1 cellular context compared by ENCODE assay signal in genomic region chr1:166166701-166167394, GRCh38.
TF ChIP-seq lines count a peak whose summit lies in the region.

Gene FAM78B, minus strand, starts transcription at chr1:166167001. Its CDS starts 753 bp downstream, at chr1:166166248.

TF ChIP-seq in K562, 482 proteins besides CTCF, POLR2A, EP300 and RAD21 (continued from another document):
- TF ChIP-seq ZNF639 (CRISPR knock-in tag; conservative IDR thresholded peaks at IDR 0.05 in 1 of 2, IDR thresholded peaks at IDR 0.05 in 1 of 2): peak in 1 of 2 experiments; percentile 48; a peak in 1 of 4 replicates
- peak; percentile 48 for TF ChIP-seq NEUROD1 (IDR thresholded peaks at IDR 0.05; ENCODE audit: borderline replicate concordance, low read depth, low read length, partially characterized antibody)
- peak; percentile 49 for TF ChIP-seq RBBP5 (IDR thresholded peaks at IDR 0.05; ENCODE audit: borderline replicate concordance, insufficient read depth, low read length, poor library complexity, severe bottlenecking)
- TF ChIP-seq ZFP1 (CRISPR knock-in tag; IDR thresholded peaks at IDR 0.05): no peak
- TF ChIP-seq SIN3B (IDR thresholded peaks at IDR 0.05; ENCODE audit: low read depth): peak; percentile 59; the same call in 1 of the 2 replicates
- TF ChIP-seq PHF8 (IDR thresholded peaks at IDR 0.05; ENCODE audit: borderline replicate concordance, low read length): peak; percentile 34; the same call in 1 of the 2 replicates
- TF ChIP-seq POLR2G (IDR thresholded peaks at IDR 0.05; ENCODE audit: low read depth, low read length): peak; percentile 40; the same call in 1 of the 2 replicates
- peak; percentile 65 for TF ChIP-seq GATAD2B (IDR thresholded peaks at IDR 0.05; ENCODE audit: borderline replicate concordance)
- peak in 1 of 2 experiments; percentile 50; a peak in 1 of 4 replicates for TF ChIP-seq NONO (IDR thresholded peaks at IDR 0.05; ENCODE audit: low read depth in 2 of 2, low read length in 1 of 2)
